In the genomic region with DNA sequence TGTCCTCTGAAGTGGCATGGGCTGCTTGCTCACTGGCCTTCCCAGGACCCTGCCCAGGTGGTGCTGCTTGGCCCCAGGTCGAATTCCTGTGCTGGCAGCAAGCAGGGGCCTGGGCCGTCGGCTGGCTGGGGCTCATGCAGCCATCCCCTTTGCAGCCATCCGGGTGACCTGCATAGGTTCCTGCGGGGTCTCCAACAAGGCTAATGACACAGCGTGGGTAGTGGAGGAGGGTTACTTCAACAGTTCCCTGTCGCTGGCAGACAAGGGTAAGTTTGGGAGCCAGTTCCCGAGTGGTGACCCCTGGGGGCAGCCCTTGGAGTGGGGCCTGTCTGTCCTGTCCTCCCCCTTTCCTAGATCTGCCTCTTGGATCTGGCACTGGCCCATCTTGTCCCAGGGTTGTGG, we compare ENCODE assay signal across 1 cellular context.
TF ChIP-seq lines count a peak whose summit lies in the region.

No MANE protein-coding gene starts in this region.

TF ChIP-seq in GM12878, 131 proteins besides CTCF, POLR2A, EP300 and RAD21:
- 0 out of 2 replicates have a peak, but pooled peaks have one; percentile 11 for TF ChIP-seq PML (IDR thresholded peaks at IDR 0.05; ENCODE audit: low read length)
- TF ChIP-seq MYC (IDR thresholded peaks at IDR 0.05; ENCODE audit: insufficient read depth, insufficient read length, insufficient replicate concordance, low read length, severe bottlenecking): no peak
- TF ChIP-seq SREBF1 (IDR thresholded peaks at IDR 0.05; ENCODE audit: low read length): no peak
- TF ChIP-seq STAT1 (conservative IDR thresholded peaks at IDR 0.05): no peak
- TF ChIP-seq, protein P1, sequence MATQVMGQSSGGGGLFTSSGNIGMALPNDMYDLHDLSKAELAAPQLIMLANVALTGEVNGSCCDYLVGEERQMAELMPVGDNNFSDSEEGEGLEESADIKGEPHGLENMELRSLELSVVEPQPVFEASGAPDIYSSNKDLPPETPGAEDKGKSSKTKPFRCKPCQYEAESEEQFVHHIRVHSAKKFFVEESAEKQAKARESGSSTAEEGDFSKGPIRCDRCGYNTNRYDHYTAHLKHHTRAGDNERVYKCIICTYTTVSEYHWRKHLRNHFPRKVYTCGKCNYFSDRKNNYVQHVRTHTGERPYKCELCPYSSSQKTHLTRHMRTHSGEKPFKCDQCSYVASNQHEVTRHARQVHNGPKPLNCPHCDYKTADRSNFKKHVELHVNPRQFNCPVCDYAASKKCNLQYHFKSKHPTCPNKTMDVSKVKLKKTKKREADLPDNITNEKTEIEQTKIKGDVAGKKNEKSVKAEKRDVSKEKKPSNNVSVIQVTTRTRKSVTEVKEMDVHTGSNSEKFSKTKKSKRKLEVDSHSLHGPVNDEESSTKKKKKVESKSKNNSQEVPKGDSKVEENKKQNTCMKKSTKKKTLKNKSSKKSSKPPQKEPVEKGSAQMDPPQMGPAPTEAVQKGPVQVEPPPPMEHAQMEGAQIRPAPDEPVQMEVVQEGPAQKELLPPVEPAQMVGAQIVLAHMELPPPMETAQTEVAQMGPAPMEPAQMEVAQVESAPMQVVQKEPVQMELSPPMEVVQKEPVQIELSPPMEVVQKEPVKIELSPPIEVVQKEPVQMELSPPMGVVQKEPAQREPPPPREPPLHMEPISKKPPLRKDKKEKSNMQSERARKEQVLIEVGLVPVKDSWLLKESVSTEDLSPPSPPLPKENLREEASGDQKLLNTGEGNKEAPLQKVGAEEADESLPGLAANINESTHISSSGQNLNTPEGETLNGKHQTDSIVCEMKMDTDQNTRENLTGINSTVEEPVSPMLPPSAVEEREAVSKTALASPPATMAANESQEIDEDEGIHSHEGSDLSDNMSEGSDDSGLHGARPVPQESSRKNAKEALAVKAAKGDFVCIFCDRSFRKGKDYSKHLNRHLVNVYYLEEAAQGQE (IDR thresholded peaks at IDR 0.05; ENCODE audit: low read depth, low read length): no peak
- TF ChIP-seq NFYA (IDR thresholded peaks at IDR 0.05; ENCODE audit: borderline replicate concordance, low read depth, low read length): no peak
- no peak for TF ChIP-seq CBX3 (IDR thresholded peaks at IDR 0.05; ENCODE audit: borderline replicate concordance, low read depth)
- no peak for TF ChIP-seq KLF5 (IDR thresholded peaks at IDR 0.05; ENCODE audit: partially characterized antibody)
